Comparison of ENCODE assay signal across 8 cellular contexts in genomic region chr2:85753525-85754312, GRCh38. TPM values are rescaled to one million over a fixed set of nuclear protein-coding genes. Genes with fewer than 3 reads are reported as not detected.
DNase-seq lines count a peak whose midpoint lies in the region; TF ChIP-seq lines count a peak whose summit lies in the region.

TSS of gene ATOH8 (plus strand) at chr2:85753991. CDS start at chr2:85754190, 199 bp downstream.

- TF ChIP-seq CTCF in right atrium auricular region (IDR thresholded peaks at IDR 0.05) (no peak), ovary (IDR thresholded peaks at IDR 0.05) (no peak)

- TF ChIP-seq EP300 in ovary (IDR thresholded peaks at IDR 0.05): no peak

- intact Hi-C loops in ovary (cut with DNase I): loop anchor here in 1 of 4 donors (2.0 to 5.0 kb wide), 2 partner anchors 17 to 44 kb away; no protein-coding TSS in a partner anchor

- H3K9me3 ChIP-seq in right atrium auricular region (no peaks in the 10 kb centered on the region), ovary (no peaks in the 10 kb centered on the region)

- DNase-seq in 8988T (peak; percentile 75), GM03348 (ENCODE audit: low spot score) (peak; percentile 83), NCI-H446 (lab: John Stamatoyannopoulos, UW) (peak; percentile 82 to 96), anterior cingulate cortex (lab: John Stamatoyannopoulos, UW) (peak in 53 of 58 donors; percentile 29 to 74 (median 55)), right atrium auricular region (ENCODE audit: low spot score) (peak; percentile 86), ovary (peak; percentile 74 to 80 (median 77)), NCI-H526 treated with DMSO at 0.1 percent for 48 hours (lab: John Stamatoyannopoulos, UW) (no peak), NCI-H2107 (lab: John Stamatoyannopoulos, UW) (no peak)

- H3K27me3 ChIP-seq in right atrium auricular region (no peaks in the 10 kb centered on the region), ovary (no peaks in the 10 kb centered on the region)

- H3K4me3 ChIP-seq in right atrium auricular region (peak within 1 kb of the TSS; percentile 71 to 98), ovary (peak within 1 kb of the TSS; percentile 86)

- no peak for TF ChIP-seq POLR2A in ovary (IDR thresholded peaks at IDR 0.05)

- WGBS in ovary, 3 donors: 0 to 1% (median 1%) methylated on average over 66 to 81 of the region's 81 CpGs

- H3K4me1 ChIP-seq in right atrium auricular region (peaks cover 0 to 79% of the 10 kb centered on the region in 2 donors), ovary (ENCODE audit: insufficient read depth) (peaks cover 28% of the 10 kb centered on the region)

- H3K36me3 ChIP-seq in right atrium auricular region (peaks cover 21% of the 10 kb centered on the region), ovary (no peaks in the 10 kb centered on the region)

- H3K27ac ChIP-seq in right atrium auricular region: peak within 1 kb of the TSS; percentile 87 to 89
- H3K27ac ChIP-seq in ovary: peak within 1 kb of the TSS; percentile 5 to 71

RNA-seq across cellular contexts. Expression of gene ATOH8, which starts in this region (rescaled TPM):
- 100 to 1,000 TPM in 1 of 2 donors, 10 to 100 TPM in 1; 35.1 to 116 TPM for total RNA-seq in right atrium auricular region
- total RNA-seq in ovary: 10 to 100 TPM; 10.7 to 37.7 (median 29.6) TPM
- polyA plus RNA-seq in ovary: 10 to 100 TPM in 1 of 2 donors, 1 to 10 TPM in 1; 9.4 to 37.3 TPM

Comparison
In these comparisons a context has a peak if more than half of its experiments do, and no peak if none do; other contexts are left out.
1. DNase-seq: peak in 8988T (single experiment), GM03348 (single experiment), NCI-H446 (2 of 2), anterior cingulate cortex (53 of 58), right atrium auricular region (single experiment) and ovary (5 of 5); none in NCI-H526 treated with DMSO at 0.1 percent for 48 hours (single experiment) and NCI-H2107 (single experiment).